Comparison of ENCODE assay signal across 8 cellular contexts in the genomic region with DNA sequence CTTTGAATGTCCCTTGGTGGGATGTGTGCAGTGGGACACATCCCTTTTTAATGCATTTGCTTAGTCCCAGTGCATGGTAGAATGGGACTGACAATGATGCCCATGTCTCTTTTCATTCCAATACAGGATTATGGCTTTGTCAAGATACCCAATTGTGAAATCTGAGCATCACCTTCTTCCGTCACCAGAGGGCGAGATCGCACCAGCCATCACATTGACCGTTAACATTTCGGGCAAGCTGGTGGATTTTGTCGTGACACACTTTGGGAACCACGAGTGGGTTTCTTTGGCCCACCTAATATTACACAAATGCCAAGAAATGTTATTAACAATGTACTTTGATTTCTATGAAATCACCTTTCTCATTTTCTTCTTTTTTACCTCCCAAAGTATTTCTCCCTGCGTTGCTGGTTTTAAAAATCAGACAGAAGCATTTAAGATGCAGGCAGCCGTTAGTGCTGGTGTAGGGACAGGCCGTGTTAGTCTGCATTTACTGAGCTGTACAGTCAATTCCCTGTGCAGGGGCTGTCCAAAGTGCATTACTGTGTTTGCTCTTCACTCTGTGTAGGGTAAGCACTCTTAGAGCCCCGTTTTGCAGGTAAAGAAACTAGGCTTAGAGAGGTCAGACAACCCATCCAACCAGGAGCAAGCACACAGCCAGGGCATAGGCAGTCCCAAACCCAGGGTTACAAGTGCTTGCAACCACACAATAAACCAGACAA. TPM values are rescaled to one million over a fixed set of nuclear protein-coding genes. Genes with fewer than 3 reads are reported as not detected.
A peak's percentile ranks its signal among the peaks of the same experiment; 100 is the strongest.
DNase-seq lines count a peak whose midpoint lies in the region; FAIRE-seq and TF ChIP-seq lines count a peak whose summit lies in the region.

No MANE protein-coding gene starts in this region.

- peak; percentile 91 for TF ChIP-seq CTCF in OCI-LY1 (IDR thresholded peaks at IDR 0.05; ENCODE audit: low read length)
- TF ChIP-seq CTCF in fibroblast of mammary gland (conservative IDR thresholded peaks at IDR 0.05; ENCODE audit: control insufficient read depth, insufficient read depth, low read depth, low read length): peak; percentile 68
- TF ChIP-seq CTCF in nephron progenitor cell (IDR thresholded peaks at IDR 0.05): no peak
- TF ChIP-seq CTCF in Peyer's patch (IDR thresholded peaks at IDR 0.05): peak in 1 of 6 experiments; percentile 9
- no peak for TF ChIP-seq CTCF in glutamatergic neuron (IDR thresholded peaks at IDR 0.05; ENCODE audit: partially characterized antibody, unreplicated experiment)

- no peaks in the 10 kb centered on the region for H3F3A ChIP-seq in OCI-LY1 (ENCODE audit: insufficient read depth, low read length)

- H3K4me1 ChIP-seq in OCI-LY1 (ENCODE audit: insufficient read depth, low read length, severe bottlenecking) (no peaks in the 10 kb centered on the region), Peyer's patch (no peaks in the 10 kb centered on the region)

- H3K4me1 Mint-ChIP-seq in nephron progenitor cell (no peaks in the 10 kb centered on the region), glutamatergic neuron (ENCODE audit: low read depth, unreplicated experiment) (no peaks in the 10 kb centered on the region)

- H3K4me2 ChIP-seq in OCI-LY1 (ENCODE audit: low read length): no peak overlapping the region

- no peaks in the 10 kb centered on the region for H3K9me3 ChIP-seq in OCI-LY1 (ENCODE audit: low read length)
- H3K9me3 ChIP-seq in Peyer's patch: no peaks in the 10 kb centered on the region

- H3K9me3 Mint-ChIP-seq in nephron progenitor cell: peaks cover 74% of the 10 kb centered on the region
- H3K9me3 Mint-ChIP-seq in glutamatergic neuron (ENCODE audit: unreplicated experiment): peaks cover 5% of the 10 kb centered on the region

- no peak overlapping the region for H3K27ac ChIP-seq in OCI-LY1 (ENCODE audit: low read depth, low read length, poor library complexity, severe bottlenecking)
- H3K27ac ChIP-seq in Peyer's patch: no peak overlapping the region

- H3K4me3 Mint-ChIP-seq in nephron progenitor cell (no peak overlapping the region), glutamatergic neuron (ENCODE audit: unreplicated experiment) (no peak overlapping the region)

- H3K9ac ChIP-seq in OCI-LY1 (ENCODE audit: low read length): no peak overlapping the region

- H3K36me3 Mint-ChIP-seq in nephron progenitor cell (ENCODE audit: low read depth): no peaks in the 10 kb centered on the region
- H3K36me3 Mint-ChIP-seq in glutamatergic neuron (ENCODE audit: unreplicated experiment): no peaks in the 10 kb centered on the region

- peak; percentile 20 for DNase-seq in COLO829 (ENCODE audit: low spot score)
- no peak for DNase-seq in GM19239 (ENCODE audit: insufficient read length, low spot score)
- peak; percentile 24 for DNase-seq in fibroblast of mammary gland (ENCODE audit: low read depth)
- DNase-seq in nephron progenitor cell: no peak
- DNase-seq in Peyer's patch: no peak
- DNase-seq in stimulated activated CD4-positive, alpha-beta T cell treated with anti-CD3 and anti-CD28 coated beads, Interleukin-4, amount 100 ng/mL, for 24 hours: no peak
- no peak for DNase-seq in glutamatergic neuron

- H3K79me2 ChIP-seq in OCI-LY1 (ENCODE audit: insufficient read depth, low read length): no peaks in the 10 kb centered on the region

- H3K4me3 ChIP-seq in OCI-LY1 (ENCODE audit: low read depth, low read length, poor library complexity, severe bottlenecking) (no peak overlapping the region), fibroblast of mammary gland (ENCODE audit: control insufficient read depth, low read depth, low read length) (no peak overlapping the region), Peyer's patch (no peak overlapping the region)

- peaks cover 8% of the 10 kb centered on the region for H3K27me3 Mint-ChIP-seq in nephron progenitor cell (ENCODE audit: low read depth, poor library complexity)
- peaks cover 2% of the 10 kb centered on the region for H3K27me3 Mint-ChIP-seq in glutamatergic neuron (ENCODE audit: unreplicated experiment)

- peak; percentile 55 for FAIRE-seq in GM19239 (lab: Jason Lieb, UNC)

- H3K27ac Mint-ChIP-seq in nephron progenitor cell: no peak overlapping the region
- no peak overlapping the region for H3K27ac Mint-ChIP-seq in glutamatergic neuron (ENCODE audit: unreplicated experiment)

- no peaks in the 10 kb centered on the region for H3K9me2 ChIP-seq in OCI-LY1 (ENCODE audit: low read depth, low read length)

- H2AFZ ChIP-seq in OCI-LY1 (ENCODE audit: low read length): no peak overlapping the region

- TF ChIP-seq POLR2A in Peyer's patch (IDR thresholded peaks at IDR 0.05): no peak

- no peaks in the 10 kb centered on the region for H3K36me3 ChIP-seq in OCI-LY1 (ENCODE audit: insufficient read depth, low read length)
- no peaks in the 10 kb centered on the region for H3K36me3 ChIP-seq in Peyer's patch

- no peaks in the 10 kb centered on the region for H4K20me1 ChIP-seq in OCI-LY1 (ENCODE audit: insufficient read depth, low read length)

- H3K27me3 ChIP-seq in OCI-LY1 (ENCODE audit: insufficient read depth, low read length) (no peaks in the 10 kb centered on the region), Peyer's patch (no peaks in the 10 kb centered on the region)

RNA-seq across cellular contexts. Expression of gene CWH43, which starts 46.5 kb away (rescaled TPM):
- under 1 TPM in 1 of 4 donors, not detected in 3; 0.70 TPM for total RNA-seq in Peyer's patch
- total RNA-seq in glutamatergic neuron (ENCODE audit: unreplicated experiment): not detected

Comparison
In these comparisons a context has a peak if more than half of its experiments do, and no peak if none do; other contexts are left out.
1. DNase-seq: peak in COLO829 (single experiment) and fibroblast of mammary gland (single experiment); none in GM19239 (single experiment), nephron progenitor cell (single experiment), Peyer's patch (0 of 3), stimulated activated CD4-positive, alpha-beta T cell treated with anti-CD3 and anti-CD28 coated beads, Interleukin-4, amount 100 ng/mL, for 24 hours (single experiment) and glutamatergic neuron (single experiment).
2. CTCF ChIP-seq: peak in OCI-LY1 (single experiment) and fibroblast of mammary gland (single experiment); none in nephron progenitor cell (single experiment) and glutamatergic neuron (single experiment).